Comparison of ENCODE assay signal across 18 cellular contexts in genomic region chr11:41189711-41190477, GRCh38.
DNase-seq lines count a peak whose midpoint lies in the region; ATAC-seq, FAIRE-seq and TF ChIP-seq lines count a peak whose summit lies in the region.
"Had no signal": no experiment of that assay in that cellular context is flagged by ENCODE, and none has a peak within 500 bp of the region (broad histone marks: within the 10 kb centered on the region; RNA-seq: fewer than 3 reads in every experiment).

No MANE protein-coding gene starts in this region.

- TF ChIP-seq CTCF in upper lobe of right lung (IDR thresholded peaks at IDR 0.05) (no peak), esophagus muscularis mucosa (IDR thresholded peaks at IDR 0.05) (no peak)

- no peak overlapping the region for H3K4me3 ChIP-seq in upper lobe of right lung
- no peak overlapping the region for H3K4me3 ChIP-seq in esophagus muscularis mucosa
- H3K4me3 ChIP-seq: GM12878, SJCRH30 had no signal

- in situ Hi-C loops in G401 (cut with HindIII; ENCODE audit: low sequenced_read_pairs), result no loop called here

- FAIRE-seq in islet of Langerhans (lab: Jason Lieb, UNC), result peak; percentile 13
- FAIRE-seq: GM12878 had no signal

- DNase-seq in G401 (ENCODE audit: low spot score), result peak; percentile 18
- DNase-seq in NCI-H2081 treated with DMSO at 0.1 percent for 48 hours (lab: John Stamatoyannopoulos, UW), result peak; percentile 36
- DNase-seq in pons (ENCODE audit: low spot score), result peak; percentile 90
- no peak for DNase-seq in upper lobe of right lung
- DNase-seq in esophagus muscularis mucosa (ENCODE audit: extremely low spot score), result no peak
- DNase-seq: Calu3; CD4-positive, CD25-positive, alpha-beta regulatory T cell; DND-41; GDM1; KG1; NCI-H187; NCI-H526 treated with DMSO at 0.1 percent for 48 hours; PC-3; SJCRH30 had no signal

- intact Hi-C loops in upper lobe of right lung (cut with DNase I), result no loop called here
- intact Hi-C loops in esophagus muscularis mucosa (cut with DNase I), result no loop called here

- H3K27me3 ChIP-seq in upper lobe of right lung, result no peaks in the 10 kb centered on the region
- peaks cover 0 to 4% (median 0%) of the 10 kb centered on the region in 4 donors for H3K27me3 ChIP-seq in esophagus muscularis mucosa
- H3K27me3 ChIP-seq: SJCRH30 had no signal

- WGBS in esophagus muscularis mucosa, result 49% methylated on average over 5 of the region's 5 CpGs

- ATAC-seq in GM18498 (IDR thresholded peaks at IDR 0.05; ENCODE audit: unreplicated experiment) (no peak), upper lobe of right lung (no peak)
- ATAC-seq: GM12878, PC-3 had no signal

- no peaks in the 10 kb centered on the region for H3K4me1 ChIP-seq in upper lobe of right lung
- H3K4me1 ChIP-seq in esophagus muscularis mucosa, result no peaks in the 10 kb centered on the region
- H3K4me1 ChIP-seq: SJCRH30 had no signal

- H3K36me3 ChIP-seq in upper lobe of right lung, result no peaks in the 10 kb centered on the region
- no peaks in the 10 kb centered on the region for H3K36me3 ChIP-seq in esophagus muscularis mucosa
- H3K36me3 ChIP-seq: SJCRH30 had no signal

- TF ChIP-seq POLR2A in esophagus muscularis mucosa (IDR thresholded peaks at IDR 0.05; ENCODE audit: low read depth), result no peak

- H3K27ac ChIP-seq in upper lobe of right lung, result no peak overlapping the region
- no peak overlapping the region for H3K27ac ChIP-seq in esophagus muscularis mucosa (replicated peaks in 1 of 4)
- H3K27ac ChIP-seq: RWPE1, SJCRH30 had no signal

- TF ChIP-seq EP300 in esophagus muscularis mucosa (IDR thresholded peaks at IDR 0.05), result no peak

- H3K9me3 ChIP-seq in upper lobe of right lung, result no peaks in the 10 kb centered on the region
- peaks cover 0 to 14% (median 13%) of the 10 kb centered on the region in 4 donors for H3K9me3 ChIP-seq in esophagus muscularis mucosa
- H3K9me3 ChIP-seq: SJCRH30 had no signal

Comparison
In these comparisons a context has a peak if more than half of its experiments do, and no peak if none do; other contexts are left out.
1. DNase-seq: peak in G401 (single experiment), NCI-H2081 treated with DMSO at 0.1 percent for 48 hours (single experiment) and pons (single experiment); none in upper lobe of right lung (single experiment) and esophagus muscularis mucosa (single experiment).